12 cellular contexts compared by ENCODE assay signal in genomic region chr14:74917646-74918081, GRCh38. TPM values are rescaled to one million over a fixed set of nuclear protein-coding genes. Genes with fewer than 3 reads are reported as not detected.
DNase-seq lines count a peak whose midpoint lies in the region; FAIRE-seq and TF ChIP-seq lines count a peak whose summit lies in the region.
"Had no signal": no experiment of that assay in that cellular context is flagged by ENCODE, and none has a peak within 500 bp of the region (broad histone marks: within the 10 kb centered on the region; RNA-seq: fewer than 3 reads in every experiment).

No MANE protein-coding gene starts in this region.

- no peaks in the 10 kb centered on the region for H3K9me3 ChIP-seq in A673 (ENCODE audit: low read depth, low read length, poor library complexity, severe bottlenecking)
- no peaks in the 10 kb centered on the region for H3K9me3 ChIP-seq in mammary epithelial cell (replicated peaks; ENCODE audit: insufficient read depth, low read length)
- H3K9me3 ChIP-seq in right atrium auricular region: no peaks in the 10 kb centered on the region
- H3K9me3 ChIP-seq in prostate gland: no peaks in the 10 kb centered on the region

- no peak overlapping the region for H3K4me2 ChIP-seq in mammary epithelial cell (ENCODE audit: insufficient read depth, low read depth, low read length)

- no peaks in the 10 kb centered on the region for H3K36me3 ChIP-seq in A673 (ENCODE audit: insufficient read depth, low read length, poor library complexity, severe bottlenecking)
- no peaks in the 10 kb centered on the region for H3K36me3 ChIP-seq in mammary epithelial cell (ENCODE audit: insufficient read depth, low read length)
- H3K36me3 ChIP-seq in right atrium auricular region: no peaks in the 10 kb centered on the region
- no peaks in the 10 kb centered on the region for H3K36me3 ChIP-seq in prostate gland

- in situ Hi-C loops in mammary epithelial cell (cut with MboI; ENCODE audit: low sequenced_read_pairs in 2 of 2): loop anchor here (10.0 to 25.0 kb wide), 3 partner anchors 167 to 395 kb away; no protein-coding TSS in a partner anchor

- WGBS in mammary epithelial cell (ENCODE audit: low coverage, missing lambda C conversion rate): 18% methylated on average over 11 of the region's 13 CpGs
- 12% methylated on average over 13 of the region's 13 CpGs for WGBS in prostate gland

- TF ChIP-seq CTCF in A673 (conservative IDR thresholded peaks at IDR 0.05; ENCODE audit: low read depth, low read length): no peak
- TF ChIP-seq CTCF in mammary epithelial cell (conservative IDR thresholded peaks at IDR 0.05 in 1 of 2, IDR thresholded peaks at IDR 0.05 in 1 of 2; ENCODE audit: extremely low read depth in 1 of 2, insufficient read depth in 1 of 2, low read depth in 1 of 2, low read length in 2 of 2): no peak
- no peak for TF ChIP-seq CTCF in right atrium auricular region (IDR thresholded peaks at IDR 0.05)
- TF ChIP-seq CTCF in prostate gland (IDR thresholded peaks at IDR 0.05): no peak

- no peak for FAIRE-seq in frontal cortex (lab: Jason Lieb, UNC)
- no peak for FAIRE-seq in H54 (lab: Jason Lieb, UNC)

- TF ChIP-seq POLR2A in prostate gland (IDR thresholded peaks at IDR 0.05): no peak
- TF ChIP-seq POLR2A in H54 (IDR thresholded peaks at IDR 0.05; ENCODE audit: low read depth, low read length): no peak

- no peak overlapping the region for H3K4me3 ChIP-seq in A673 (ENCODE audit: low read depth, low read length, poor library complexity, severe bottlenecking)
- H3K4me3 ChIP-seq in mammary epithelial cell (replicated peaks in 1 of 3; ENCODE audit: insufficient read depth in 1 of 3, low read depth in 2 of 3, low read length in 3 of 3): no peak overlapping the region
- H3K4me3 ChIP-seq in right atrium auricular region: no peak overlapping the region
- no peak overlapping the region for H3K4me3 ChIP-seq in prostate gland

- dilution Hi-C loops in mammary epithelial cell (cut with HindIII; ENCODE audit: low sequenced_read_pairs): loop anchor here (5.0 kb wide), 1 partner anchor 160 kb away; no protein-coding TSS in a partner anchor

- POLR2A ChIA-PET in A673 (lab: Charles Lee; ENCODE audit: low non-redundant PET): no interaction called here

- intact Hi-C loops in A673 (cut with micrococcal nuclease; ENCODE audit: unreplicated experiment): no loop called here
- intact Hi-C loops in mammary epithelial cell (cut with micrococcal nuclease): no loop called here
- intact Hi-C loops in prostate gland (cut with DNase I): no loop called here

- CTCF ChIA-PET in A673 (lab: Charles Lee) (no interaction called here), mammary epithelial cell (lab: Charles Lee; ENCODE audit: low non-redundant PET) (interaction anchor here (0.6 kb wide), 1 partner anchor 57 kb away, joined by 4 read pairs; no protein-coding TSS in a partner anchor)

- no peaks in the 10 kb centered on the region for H4K20me1 ChIP-seq in mammary epithelial cell (ENCODE audit: insufficient read depth, low read length)

- peak overlapping the region; percentile 23 for H3K27ac ChIP-seq in A673 (ENCODE audit: low read depth, low read length, poor library complexity, severe bottlenecking)
- H3K27ac ChIP-seq in mammary epithelial cell (ENCODE audit: insufficient read depth, low read depth, low read length): no peak overlapping the region
- peak overlapping the region; percentile 71 to 83 for H3K27ac ChIP-seq in right atrium auricular region
- H3K27ac ChIP-seq in prostate gland: peak overlapping the region; percentile 2 to 47

- no peaks in the 10 kb centered on the region for H3K27me3 ChIP-seq in A673 (replicated peaks; ENCODE audit: insufficient read depth, low read depth, low read length, poor library complexity)
- no peaks in the 10 kb centered on the region for H3K27me3 ChIP-seq in mammary epithelial cell (ENCODE audit: insufficient read depth, low read length)
- no peaks in the 10 kb centered on the region for H3K27me3 ChIP-seq in right atrium auricular region
- no peaks in the 10 kb centered on the region for H3K27me3 ChIP-seq in prostate gland (replicated peaks; ENCODE audit: insufficient read depth)

- BruUV-seq in A673 (replicated peaks; lab: Mats Ljungman, UMichigan): no TSS peak
- no TSS peak for BruUV-seq in mammary epithelial cell (replicated peaks; lab: Mats Ljungman, UMichigan)

- peak overlapping the region; percentile 61 for H2AFZ ChIP-seq in mammary epithelial cell (ENCODE audit: low read depth, low read length)

- DNase-seq in A673 (ENCODE audit: low spot score): peak; percentile 47
- no peak for DNase-seq in mammary epithelial cell
- DNase-seq in right atrium auricular region (ENCODE audit: low spot score): peak; percentile 76
- peak; percentile 77 for DNase-seq in prostate gland (ENCODE audit: low spot score)
- DNase-seq in frontal cortex (ENCODE audit: low spot score in 2 of 2): no peak
- no peak for DNase-seq in DMS 273 treated with DMSO at 0.1 percent for 48 hours (lab: John Stamatoyannopoulos, UW)
- no peak for DNase-seq in D341Med (ENCODE audit: low spot score)
- no peak for DNase-seq in H54 (ENCODE audit: insufficient read length, low spot score)
- DNase-seq: naive thymus-derived CD4-positive, alpha-beta T cell; trophoblast cell had no signal

- H3K4me1 ChIP-seq in A673 (ENCODE audit: insufficient read depth, low read length, poor library complexity, severe bottlenecking) (no peaks in the 10 kb centered on the region), mammary epithelial cell (ENCODE audit: insufficient read depth, low read length) (peaks cover 17% of the 10 kb centered on the region), right atrium auricular region (peaks cover 0 to 39% of the 10 kb centered on the region in 2 donors), prostate gland (replicated peaks) (no peaks in the 10 kb centered on the region)

- H3K9ac ChIP-seq in mammary epithelial cell (ENCODE audit: insufficient read depth, low read length): no peak overlapping the region

- no peaks in the 10 kb centered on the region for H3K79me2 ChIP-seq in mammary epithelial cell (ENCODE audit: insufficient read depth, low read length)

RNA-seq across cellular contexts. Expression of gene RPS6KL1, which starts 5.4 kb away (rescaled TPM):
- total RNA-seq in A673 (2021) (0.80 and 1.0 TPM in 2 replicates), mammary epithelial cell (1 to 10 TPM in 1 of 2 donors, under 1 TPM in 1; 0.17 to 1.6 TPM), right atrium auricular region (10 to 100 TPM in 1 of 2 donors, 1 to 10 TPM in 1; 7.6 to 10.3 TPM), prostate gland (10 to 100 TPM in 1 of 2 donors, 1 to 10 TPM in 1; 1.5 to 15.1 TPM), frontal cortex (23.6 TPM)
- polyA plus RNA-seq in mammary epithelial cell: 0.51 TPM
- not detected for polyA minus RNA-seq in mammary epithelial cell

RNA-seq across cellular contexts. Expression of gene DLST, which starts 35.9 kb away (rescaled TPM):
- total RNA-seq in A673 (2021) (139 and 145 TPM in 2 replicates), mammary epithelial cell (100 to 1,000 TPM in 1 of 2 donors, 10 to 100 TPM in 1; 63.3 to 145 TPM), right atrium auricular region (100 to 1,000 TPM in 1 of 2 donors, 10 to 100 TPM in 1; 71.1 to 105 TPM), prostate gland (10 to 100 TPM; 44.9 to 93.0 TPM), frontal cortex (28.5 TPM)
- 151 TPM for polyA plus RNA-seq in mammary epithelial cell
- polyA minus RNA-seq in mammary epithelial cell: 162 TPM

RNA-seq across cellular contexts. Expression of gene PGF, which starts 37.7 kb away (rescaled TPM):
- total RNA-seq in A673 (2021): 32.2 and 48.1 TPM in 2 replicates
- 10 to 100 TPM; 16.5 to 31.9 TPM for total RNA-seq in mammary epithelial cell
- polyA plus RNA-seq in mammary epithelial cell: 24.0 TPM
- 18.0 TPM for polyA minus RNA-seq in mammary epithelial cell
- 1 to 10 TPM; 3.3 to 7.0 TPM for total RNA-seq in right atrium auricular region
- total RNA-seq in prostate gland: 10 to 100 TPM in 1 of 2 donors, 1 to 10 TPM in 1; 7.9 to 16.2 TPM
- 2.9 TPM for total RNA-seq in frontal cortex
- polyA plus RNA-seq: IgD-negative memory B cell had no signal

RNA-seq across cellular contexts. Expression of gene PROX2, which starts 41.7 kb away (rescaled TPM):
- total RNA-seq in A673 (2021): not detected in 2 replicates
- total RNA-seq in mammary epithelial cell: not detected
- not detected for polyA plus RNA-seq in mammary epithelial cell
- not detected for polyA minus RNA-seq in mammary epithelial cell
- not detected for total RNA-seq in right atrium auricular region
- total RNA-seq in prostate gland: not detected
- not detected for total RNA-seq in frontal cortex
- total RNA-seq: epithelial cell of proximal tubule had no signal
- polyA plus RNA-seq: IgD-negative memory B cell had no signal

Comparison
In these comparisons a context has a peak if more than half of its experiments do, and no peak if none do; other contexts are left out.
1. DNase-seq: peak in A673 (single experiment), right atrium auricular region (single experiment) and prostate gland (single experiment); none in mammary epithelial cell (single experiment), frontal cortex (0 of 2), DMS 273 treated with DMSO at 0.1 percent for 48 hours (single experiment), D341Med (single experiment) and H54 (single experiment).